8 cellular contexts compared by ENCODE assay signal in genomic region chr6:135938588-135939215, GRCh38.
DNase-seq lines count a peak whose midpoint lies in the region; ATAC-seq and TF ChIP-seq lines count a peak whose summit lies in the region.

No MANE protein-coding gene starts in this region.

- H3K27ac ChIP-seq in dorsolateral prefrontal cortex (peak overlapping the region in 51 of 59 donors; percentile 12 to 85 (median 64)), mucosa of rectum (ENCODE audit: low read depth in 2 of 2, low read length in 2 of 2) (peak overlapping the region; percentile 44 to 45)

- peak in 53 of 56 donors; percentile 10 to 71 (median 46) for TF ChIP-seq CTCF in dorsolateral prefrontal cortex (IDR thresholded peaks at IDR 0.05 in 54 of 56, conservative IDR thresholded peaks at IDR 0.05 in 2 of 56; ENCODE audit: low read depth in 1 of 56, partially characterized antibody in 56 of 56)

- intact Hi-C loops in dorsolateral prefrontal cortex (cut with DNase I), result loop anchor here in 1 of 2 donors (5.0 to 10.0 kb wide), 2 partner anchors 404 to 441 kb away; partner anchors contain the start of gene AHI1

- H3K27me3 ChIP-seq in dorsolateral prefrontal cortex (no peaks in the 10 kb centered on the region), mucosa of rectum (ENCODE audit: control insufficient read depth in 2 of 2, insufficient read depth in 2 of 2, low read length in 2 of 2) (no peaks in the 10 kb centered on the region)

- ATAC-seq in GM21360 (IDR thresholded peaks at IDR 0.05; ENCODE audit: unreplicated experiment) (no peak), HG03135 (IDR thresholded peaks at IDR 0.05; ENCODE audit: unreplicated experiment) (no peak)
- no peak for ATAC-seq in activated CD4-positive, CD25-positive, alpha-beta regulatory T cell treated with anti-CD3 and anti-CD28 coated beads, Interleukin-2, amount 50 U/mL, for 24 hours

- no peaks in the 10 kb centered on the region for H3K36me3 ChIP-seq in mucosa of rectum (ENCODE audit: control insufficient read depth in 2 of 2, insufficient read depth in 2 of 2, low read length in 2 of 2)

- H3K4me3 ChIP-seq in dorsolateral prefrontal cortex (peak overlapping the region in 33 of 59 donors; percentile 2 to 48 (median 19)), mucosa of rectum (ENCODE audit: low read length in 2 of 2) (peak overlapping the region in 1 of 2 donors; percentile 5)

- no peaks in the 10 kb centered on the region for H3K9me3 ChIP-seq in mucosa of rectum (ENCODE audit: control insufficient read depth in 2 of 2, low read length in 2 of 2)

- H3K9ac ChIP-seq in mucosa of rectum (ENCODE audit: low read depth in 1 of 2, low read length in 2 of 2), result no peak overlapping the region

- peaks cover 0 to 3% of the 10 kb centered on the region in 2 donors for H3K4me1 ChIP-seq in mucosa of rectum (ENCODE audit: control insufficient read depth in 2 of 2, insufficient read depth in 2 of 2, low read length in 2 of 2)

- DNase-seq in DMS 273 (lab: John Stamatoyannopoulos, UW; ENCODE audit: unreplicated experiment) (peak; percentile 70), NCI-H2171 treated with DMSO at 0.1 percent for 48 hours (lab: John Stamatoyannopoulos, UW) (peak; percentile 12), dorsolateral prefrontal cortex (no peak), NCI-H748 treated with DMSO at 0.1 percent for 48 hours (lab: John Stamatoyannopoulos, UW) (no peak)

Comparison
In these comparisons a context has a peak if more than half of its experiments do, and no peak if none do; other contexts are left out.
1. DNase-seq: peak in DMS 273 (single experiment) and NCI-H2171 treated with DMSO at 0.1 percent for 48 hours (single experiment); none in dorsolateral prefrontal cortex (0 of 10) and NCI-H748 treated with DMSO at 0.1 percent for 48 hours (single experiment).